Comparison of ENCODE assay signal across 13 cellular contexts in the genomic region with DNA sequence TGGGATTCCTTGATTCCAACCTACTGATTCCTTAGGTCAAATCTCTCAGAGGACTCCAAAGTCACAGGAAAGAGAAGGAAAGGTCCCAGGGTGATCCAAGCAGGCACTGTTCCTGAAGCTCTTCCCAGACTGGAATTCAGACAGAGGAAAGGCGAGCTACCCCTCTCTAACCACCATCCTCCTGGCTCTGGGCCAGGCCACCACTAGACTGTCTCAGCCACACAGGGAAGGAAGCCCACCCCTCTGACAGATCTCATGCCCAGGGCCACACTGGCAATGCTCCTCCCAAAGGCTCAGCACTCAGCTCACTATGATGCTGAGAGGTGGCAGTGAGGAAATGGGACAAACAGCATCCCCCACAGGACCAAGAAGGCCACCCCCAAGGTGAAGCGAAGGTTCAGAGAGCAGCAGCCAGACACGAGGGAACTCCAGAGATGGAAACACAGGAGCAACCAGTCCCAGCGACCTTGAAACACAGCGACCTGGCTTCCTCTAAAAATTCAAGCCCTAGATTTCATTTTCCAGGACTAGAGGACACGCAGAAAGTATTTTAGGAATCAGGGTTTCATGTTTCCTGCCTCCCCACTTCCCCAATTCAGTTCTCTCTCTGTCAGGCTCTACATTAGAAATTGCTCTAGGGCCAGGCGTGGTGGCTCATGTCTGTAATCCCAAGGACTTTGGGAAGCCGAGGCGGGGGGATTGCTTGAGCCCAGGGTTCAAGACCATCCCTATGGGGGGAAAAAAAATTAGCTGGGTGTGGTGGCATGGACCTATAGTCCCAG. TPM values are rescaled to one million over a fixed set of nuclear protein-coding genes. Genes with fewer than 3 reads are reported as not detected.
DNase-seq lines count a peak whose midpoint lies in the region; ATAC-seq and TF ChIP-seq lines count a peak whose summit lies in the region.
"Had no signal": no experiment of that assay in that cellular context is flagged by ENCODE, and none has a peak within 500 bp of the region (broad histone marks: within the 10 kb centered on the region; RNA-seq: fewer than 3 reads in every experiment).

No MANE protein-coding gene starts in this region.

- H3K9me2 ChIP-seq in Loucy (replicated peaks; ENCODE audit: low read depth, low read length) = no peaks in the 10 kb centered on the region

- peaks cover 21% of the 10 kb centered on the region for H4K20me1 ChIP-seq in Loucy (ENCODE audit: insufficient read depth, low read length, poor library complexity, severe bottlenecking)

- H3K4me2 ChIP-seq in Loucy (ENCODE audit: low read depth, low read length, poor library complexity, severe bottlenecking) = peak overlapping the region; percentile 9

- peaks cover 69% of the 10 kb centered on the region for H3K4me1 Mint-ChIP-seq in chondrocyte (ENCODE audit: low read depth)

- no peaks in the 10 kb centered on the region for H3F3A ChIP-seq in Loucy (ENCODE audit: low read depth)

- H3K79me2 ChIP-seq in Loucy (ENCODE audit: insufficient read depth, low read length) = peaks cover 80% of the 10 kb centered on the region

- H3K27me3 Mint-ChIP-seq in chondrocyte (ENCODE audit: low read depth) = no peaks in the 10 kb centered on the region
- H3K27me3 Mint-ChIP-seq: stimulated activated naive CD8-positive, alpha-beta T cell treated with anti-CD3 and anti-CD28 coated beads, Interleukin-15, Interleukin-2, amounts not matched to agents 100 ng/mL and 50 ng/mL, for 24 hours had no signal

- peak overlapping the region; percentile 19 for H3K9ac ChIP-seq in Loucy (ENCODE audit: low read depth, low read length, poor library complexity, severe bottlenecking)

- intact Hi-C loops in psoas muscle (cut with DNase I) = no loop called here

- H3K27me3 ChIP-seq in Loucy (ENCODE audit: insufficient read depth, low read length, poor library complexity, severe bottlenecking) = no peaks in the 10 kb centered on the region
- no peaks in the 10 kb centered on the region for H3K27me3 ChIP-seq in psoas muscle (ENCODE audit: insufficient read depth in 3 of 3, low read length in 2 of 3)

- WGBS in psoas muscle, 3 donors = 30 to 40% (median 32%) methylated on average over 9 of the region's 9 CpGs

- H3K9me3 ChIP-seq in Loucy (ENCODE audit: insufficient read depth, low read depth, low read length) (no peaks in the 10 kb centered on the region), psoas muscle (no peaks in the 10 kb centered on the region)

- H3K4me1 ChIP-seq in Loucy (ENCODE audit: insufficient read depth, low read length, poor library complexity, severe bottlenecking) (peaks cover 55% of the 10 kb centered on the region), psoas muscle (peaks cover 61% of the 10 kb centered on the region)

- no peak overlapping the region for H3K4me3 Mint-ChIP-seq in chondrocyte (ENCODE audit: unreplicated experiment)
- H3K4me3 Mint-ChIP-seq: stimulated activated naive CD8-positive, alpha-beta T cell treated with anti-CD3 and anti-CD28 coated beads, Interleukin-15, Interleukin-2, amounts not matched to agents 100 ng/mL and 50 ng/mL, for 24 hours had no signal

- H3K36me3 Mint-ChIP-seq in chondrocyte (ENCODE audit: low read depth) = no peaks in the 10 kb centered on the region

- H3K27ac ChIP-seq in psoas muscle = peak overlapping the region; percentile 53

- DNase-seq in Daoy (ENCODE audit: low read depth) = peak; percentile 32
- DNase-seq in chondrocyte (ENCODE audit: low spot score) = no peak
- DNase-seq in psoas muscle = no peak
- no peak for DNase-seq in ureter (ENCODE audit: low spot score)
- no peak for DNase-seq in DMS153 treated with DMSO at 0.1 percent for 48 hours (lab: John Stamatoyannopoulos, UW; ENCODE audit: unreplicated experiment)
- DNase-seq in stimulated activated naive CD8-positive, alpha-beta T cell treated with anti-CD3 and anti-CD28 coated beads, Interleukin-15, Interleukin-2, amounts not matched to agents 100 U/mL and 50 U/mL, for 24 hours = no peak
- no peak for DNase-seq in NCI-H1092 (lab: John Stamatoyannopoulos, UW)
- DNase-seq: activated CD4-positive, CD25-positive, alpha-beta regulatory T cell treated with anti-CD3 and anti-CD28 coated beads, Interleukin-2, amount 50 U/mL, for 72 hours; NCI-H510A treated with DMSO at 0.1 percent for 48 hours; occipital lobe; stimulated activated CD4-positive, alpha-beta T cell treated with anti-CD3 and anti-CD28 coated beads, Interleukin-2, amount 100 ng/mL, for 24 hours had no signal

- peaks cover under 1% of the 10 kb centered on the region; the same call in 1 of the 2 replicates for H3K36me3 ChIP-seq in Loucy (ENCODE audit: insufficient read depth, low read length)
- H3K36me3 ChIP-seq in psoas muscle (ENCODE audit: insufficient read depth in 1 of 2, low read depth in 1 of 2) = no peaks in the 10 kb centered on the region

- no peak overlapping the region for H2AFZ ChIP-seq in Loucy (ENCODE audit: low read length)

- H3K4me3 ChIP-seq in Loucy (ENCODE audit: low read length, poor library complexity, severe bottlenecking) (no peak overlapping the region), psoas muscle (no peak overlapping the region)

- no peaks in the 10 kb centered on the region for H3K9me3 Mint-ChIP-seq in chondrocyte (ENCODE audit: low read depth)
- H3K9me3 Mint-ChIP-seq: stimulated activated naive CD8-positive, alpha-beta T cell treated with anti-CD3 and anti-CD28 coated beads, Interleukin-15, Interleukin-2, amounts not matched to agents 100 ng/mL and 50 ng/mL, for 24 hours had no signal

- peak overlapping the region; percentile 66 for H3K27ac Mint-ChIP-seq in chondrocyte (ENCODE audit: unreplicated experiment)
- H3K27ac Mint-ChIP-seq: stimulated activated naive CD8-positive, alpha-beta T cell treated with anti-CD3 and anti-CD28 coated beads, Interleukin-15, Interleukin-2, amounts not matched to agents 100 ng/mL and 50 ng/mL, for 24 hours had no signal

- ATAC-seq in psoas muscle = peak in 3 of 4 donors; percentile 20 to 52 (median 31)
- no peak for ATAC-seq in stimulated activated naive CD8-positive, alpha-beta T cell treated with anti-CD3 and anti-CD28 coated beads, Interleukin-15, Interleukin-2, amounts not matched to agents 100 U/mL and 50 U/mL, for 24 hours

- TF ChIP-seq CTCF in Loucy (conservative IDR thresholded peaks at IDR 0.05; ENCODE audit: low read length) = no peak
- TF ChIP-seq CTCF in chondrocyte (IDR thresholded peaks at IDR 0.05) = no peak
- no peak for TF ChIP-seq CTCF in psoas muscle (IDR thresholded peaks at IDR 0.05)

RNA-seq across cellular contexts. Expression of a gene that starts 18.8 kb away (rescaled TPM):
- total RNA-seq in Daoy (2014; rRNA removed; shearing (Covaris generic)) = 0.54 and 0.91 TPM in 2 replicates
- 19.5 to 22.4 TPM (median 19.6 TPM) in 3 replicates for total RNA-seq in chondrocyte
- total RNA-seq in psoas muscle = 10 to 100 TPM in 3 of 4 donors, 1 to 10 TPM in 1; 8.2 to 20.9 (median 13.9) TPM
- polyA plus RNA-seq in psoas muscle = 1 to 10 TPM; 1.9 to 3.9 (median 1.9) TPM
- 146 TPM for total RNA-seq in ureter

RNA-seq across cellular contexts. Expression of a gene that starts 40.4 kb away (rescaled TPM):
- 12.7 and 15.0 TPM in 2 replicates for total RNA-seq in Daoy (2014; rRNA removed; shearing (Covaris generic))
- total RNA-seq in chondrocyte (35.3 to 51.1 TPM (median 39.1 TPM) in 3 replicates), psoas muscle (10 to 100 TPM; 33.4 to 67.0 (median 41.1) TPM), ureter (145 TPM)
- 1 to 10 TPM; 5.0 to 8.3 (median 6.5) TPM for polyA plus RNA-seq in psoas muscle
